14 cellular contexts compared by ENCODE assay signal in the genomic region with DNA sequence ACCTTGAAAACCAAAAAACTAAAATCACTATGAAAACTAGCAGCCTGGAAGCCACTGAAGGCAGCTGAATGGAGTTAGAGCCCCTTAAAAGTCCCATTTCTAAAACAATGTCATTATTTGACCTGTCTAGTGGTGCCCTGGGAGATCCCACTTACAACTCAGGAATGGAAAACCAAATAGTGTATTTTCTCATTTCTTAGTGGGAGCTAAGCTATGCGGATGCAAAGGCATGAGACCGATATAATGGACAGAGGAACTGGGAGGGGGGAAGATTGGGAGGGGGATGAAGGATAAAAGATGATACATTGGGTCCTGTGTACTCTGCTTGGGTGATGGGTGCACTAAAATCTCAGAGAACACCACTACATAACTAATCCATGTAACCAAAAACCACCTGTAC. TPM values are rescaled to one million over a fixed set of nuclear protein-coding genes. Genes with fewer than 3 reads are reported as not detected.
A peak's percentile ranks its signal among the peaks of the same experiment; 100 is the strongest.
DNase-seq lines count a peak whose midpoint lies in the region; ATAC-seq and TF ChIP-seq lines count a peak whose summit lies in the region.
"Had no signal": no experiment of that assay in that cellular context is flagged by ENCODE, and none has a peak within 500 bp of the region (broad histone marks: within the 10 kb centered on the region; RNA-seq: fewer than 3 reads in every experiment).

No MANE protein-coding gene starts in this region.

- H3K9me3 Mint-ChIP-seq in activated naive CD8-positive, alpha-beta T cell treated with anti-CD3 and anti-CD28 coated beads, Interleukin-2, amount 10 ng/mL, durations not matched to agents 7 days and 5 days = peaks cover 8% of the 10 kb centered on the region
- peaks cover 4 to 72% (median 20%) of the 10 kb centered on the region in 11 donors for H3K9me3 Mint-ChIP-seq in naive thymus-derived CD4-positive, alpha-beta T cell
- peaks cover 29% of the 10 kb centered on the region for H3K9me3 Mint-ChIP-seq in HFFc6

- DNase-seq in right cardiac atrium (no peak), left ventricle myocardium superior (no peak), NCI-H524 treated with DMSO at 0.1 percent for 48 hours (lab: John Stamatoyannopoulos, UW) (no peak), DMS79 (lab: John Stamatoyannopoulos, UW) (no peak), HFFc6 (no peak)
- no peak for DNase-seq in activated naive CD8-positive, alpha-beta T cell treated with anti-CD3 and anti-CD28 coated beads, Interleukin-2, amount 10 ng/mL, durations not matched to agents 7 days and 5 days
- DNase-seq in naive thymus-derived CD4-positive, alpha-beta T cell = no peak
- DNase-seq: DMS79 treated with DMSO at 0.1 percent for 48 hours; dorsolateral prefrontal cortex; H7; mammary epithelial cell; NCI-H1417; stimulated activated naive CD4-positive, alpha-beta T cell treated with Interleukin-2 at 50 U/mL for 16 hours had no signal

- no peaks in the 10 kb centered on the region for H3K27me3 ChIP-seq in right cardiac atrium (ENCODE audit: control insufficient read depth, insufficient read depth)
- no peaks in the 10 kb centered on the region for H3K27me3 ChIP-seq in naive thymus-derived CD4-positive, alpha-beta T cell (ENCODE audit: control insufficient read depth in 2 of 2, insufficient read depth in 2 of 2, low read length in 2 of 2)
- H3K27me3 ChIP-seq: SJSA1 had no signal

- ATAC-seq in right cardiac atrium (no peak), left ventricle myocardium superior (no peak)
- no peak for ATAC-seq in activated naive CD8-positive, alpha-beta T cell treated with anti-CD3 and anti-CD28 coated beads, Interleukin-2, amount 10 ng/mL, durations not matched to agents 7 days and 5 days (ENCODE audit: low read depth)
- ATAC-seq in naive thymus-derived CD4-positive, alpha-beta T cell = no peak

- H3K27ac ChIP-seq in right cardiac atrium (ENCODE audit: low read length) = peak overlapping the region; percentile 20
- peak overlapping the region; percentile 71 for H3K27ac ChIP-seq in naive thymus-derived CD4-positive, alpha-beta T cell (ENCODE audit: low read depth, low read length)
- H3K27ac ChIP-seq: SJSA1 had no signal

- H3K27me3 Mint-ChIP-seq in activated naive CD8-positive, alpha-beta T cell treated with anti-CD3 and anti-CD28 coated beads, Interleukin-2, amount 10 ng/mL, durations not matched to agents 7 days and 5 days = no peaks in the 10 kb centered on the region
- no peaks in the 10 kb centered on the region for H3K27me3 Mint-ChIP-seq in naive thymus-derived CD4-positive, alpha-beta T cell
- H3K27me3 Mint-ChIP-seq in HFFc6 (ENCODE audit: insufficient read depth) = no peaks in the 10 kb centered on the region; the same call in 1 of the 2 replicates

- intact Hi-C loops in right cardiac atrium (cut with DNase I) (loop anchor here in 1 of 4 donors (2.0 kb wide), 2 partner anchors 45 to 61 kb away; a partner anchor contains a TSS), left ventricle myocardium superior (cut with micrococcal nuclease) (no loop called here)
- intact Hi-C loops in naive thymus-derived CD4-positive, alpha-beta T cell (cut with micrococcal nuclease) = loop anchor here (1.0 to 2.0 kb wide), 7 partner anchors 7 to 225 kb away; a partner anchor contains a TSS

- H3K27ac Mint-ChIP-seq in activated naive CD8-positive, alpha-beta T cell treated with anti-CD3 and anti-CD28 coated beads, Interleukin-2, amount 10 ng/mL, durations not matched to agents 7 days and 5 days = peak overlapping the region; percentile 87
- H3K27ac Mint-ChIP-seq in naive thymus-derived CD4-positive, alpha-beta T cell = peak overlapping the region; percentile 82 to 98 (median 94)
- no peak overlapping the region for H3K27ac Mint-ChIP-seq in HFFc6

- no peaks in the 10 kb centered on the region for H3K9me3 ChIP-seq in right cardiac atrium (ENCODE audit: control insufficient read depth, low read length)
- no peaks in the 10 kb centered on the region for H3K9me3 ChIP-seq in naive thymus-derived CD4-positive, alpha-beta T cell (ENCODE audit: control insufficient read depth in 2 of 3, low read length in 3 of 3)
- H3K9me3 ChIP-seq: SJSA1 had no signal

- no peak overlapping the region for H3K4me3 ChIP-seq in right cardiac atrium (ENCODE audit: low read length)
- no peak overlapping the region for H3K4me3 ChIP-seq in naive thymus-derived CD4-positive, alpha-beta T cell (ENCODE audit: low read length)
- H3K4me3 ChIP-seq: SJSA1 had no signal

- peak overlapping the region; percentile 23 for H3K4me3 Mint-ChIP-seq in activated naive CD8-positive, alpha-beta T cell treated with anti-CD3 and anti-CD28 coated beads, Interleukin-2, amount 10 ng/mL, durations not matched to agents 7 days and 5 days
- peak overlapping the region in 9 of 10 donors; percentile 34 to 93 (median 76) for H3K4me3 Mint-ChIP-seq in naive thymus-derived CD4-positive, alpha-beta T cell
- H3K4me3 Mint-ChIP-seq in HFFc6 = no peak overlapping the region

- H3K4me1 ChIP-seq in right cardiac atrium (ENCODE audit: control insufficient read depth, insufficient read depth, low read length) = no peaks in the 10 kb centered on the region
- peaks cover 38 to 52% of the 10 kb centered on the region in 2 donors for H3K4me1 ChIP-seq in naive thymus-derived CD4-positive, alpha-beta T cell (ENCODE audit: control insufficient read depth in 2 of 2, insufficient read depth in 2 of 2, low read length in 2 of 2)
- H3K4me1 ChIP-seq: SJSA1 had no signal

- H3K4me1 Mint-ChIP-seq in activated naive CD8-positive, alpha-beta T cell treated with anti-CD3 and anti-CD28 coated beads, Interleukin-2, amount 10 ng/mL, durations not matched to agents 7 days and 5 days = peaks cover 55% of the 10 kb centered on the region
- H3K4me1 Mint-ChIP-seq in naive thymus-derived CD4-positive, alpha-beta T cell = peaks cover 43 to 88% (median 78%) of the 10 kb centered on the region in 7 donors
- no peaks in the 10 kb centered on the region for H3K4me1 Mint-ChIP-seq in HFFc6 (ENCODE audit: low read depth)

- 54% methylated on average over 2 of the region's 2 CpGs for WGBS in right cardiac atrium

- peaks cover 44% of the 10 kb centered on the region for H3K36me3 Mint-ChIP-seq in activated naive CD8-positive, alpha-beta T cell treated with anti-CD3 and anti-CD28 coated beads, Interleukin-2, amount 10 ng/mL, durations not matched to agents 7 days and 5 days
- peaks cover 11 to 62% (median 20%) of the 10 kb centered on the region in 5 donors for H3K36me3 Mint-ChIP-seq in naive thymus-derived CD4-positive, alpha-beta T cell
- H3K36me3 Mint-ChIP-seq in HFFc6 (ENCODE audit: low read depth) = 0 out of 2 replicates have a peak, but pooled peaks cover 4% of the 10 kb centered on the region

- TF ChIP-seq CTCF in HFFc6 (IDR thresholded peaks at IDR 0.05) = no peak

- CTCF ChIA-PET in naive thymus-derived CD4-positive, alpha-beta T cell (lab: Charles Lee) = interaction anchor here (1.2 kb wide), 1 partner anchor 10 kb away, joined by 4 read pairs; a partner anchor contains a TSS

- no peaks in the 10 kb centered on the region for H3K36me3 ChIP-seq in naive thymus-derived CD4-positive, alpha-beta T cell (ENCODE audit: control insufficient read depth in 2 of 3, insufficient read depth in 3 of 3, low read length in 3 of 3)
- H3K36me3 ChIP-seq: SJSA1 had no signal

- POLR2A ChIA-PET in activated naive CD8-positive, alpha-beta T cell treated with anti-CD3 and anti-CD28 coated beads, Interleukin-2, amount 10 ng/mL, durations not matched to agents 7 days and 5 days (lab: Charles Lee) = no interaction called here
- POLR2A ChIA-PET in naive thymus-derived CD4-positive, alpha-beta T cell (lab: Charles Lee) = interaction anchor here (0.6 to 5.7 kb wide), 23 partner anchors 8 to 225 kb away, joined by 3 to 50 read pairs (median 4); a partner anchor contains a TSS

RNA-seq across cellular contexts. Expression of a gene that starts 9.8 kb away (rescaled TPM):
- total RNA-seq in right cardiac atrium = 1 to 10 TPM; 4.5 to 8.3 (median 6.5) TPM
- 4.1 TPM for polyA plus RNA-seq in right cardiac atrium
- total RNA-seq in left ventricle myocardium superior = 6.9 TPM
- total RNA-seq in activated naive CD8-positive, alpha-beta T cell treated with anti-CD3 and anti-CD28 coated beads, Interleukin-2, amount 10 ng/mL, durations not matched to agents 7 days and 5 days = 100 to 1,000 TPM; 139 to 140 TPM
- total RNA-seq in naive thymus-derived CD4-positive, alpha-beta T cell = 100 to 1,000 TPM in 3 of 5 experiments, 10 to 100 TPM in 2; 79.4 to 286 (median 122) TPM
- polyA plus RNA-seq in naive thymus-derived CD4-positive, alpha-beta T cell = 100 to 1,000 TPM; 150 to 153 TPM
- not detected for total RNA-seq in HFFc6 (2021; fragmentation: NEBNext Ultra II Directional; extraction: Animal tissue kit (Norgen Biotek cat#: 25700))
- total RNA-seq: H7 had no signal

RNA-seq across cellular contexts. Expression of a gene that starts 40.7 kb away (rescaled TPM):
- total RNA-seq in right cardiac atrium (1 to 10 TPM; 3.3 to 6.7 (median 4.5) TPM), left ventricle myocardium superior (6.7 TPM)
- polyA plus RNA-seq in right cardiac atrium = 7.8 TPM
- 10 to 100 TPM; 42.1 to 43.0 TPM for total RNA-seq in activated naive CD8-positive, alpha-beta T cell treated with anti-CD3 and anti-CD28 coated beads, Interleukin-2, amount 10 ng/mL, durations not matched to agents 7 days and 5 days
- total RNA-seq in naive thymus-derived CD4-positive, alpha-beta T cell = 100 to 1,000 TPM in 2 of 5 experiments, 10 to 100 TPM in 3; 23.3 to 124 (median 32.6) TPM
- polyA plus RNA-seq in naive thymus-derived CD4-positive, alpha-beta T cell = 100 to 1,000 TPM in 1 of 2 donors, 10 to 100 TPM in 1; 75.4 to 104 TPM
- not detected for total RNA-seq in HFFc6 (2021; fragmentation: NEBNext Ultra II Directional; extraction: Animal tissue kit (Norgen Biotek cat#: 25700))
- total RNA-seq: H7, mammary epithelial cell, SJSA1 had no signal
- polyA plus RNA-seq: mammary epithelial cell had no signal

RNA-seq across cellular contexts. Expression of a gene that starts 43.5 kb away (rescaled TPM):
- total RNA-seq in right cardiac atrium (10 to 100 TPM; 22.1 to 29.1 (median 22.9) TPM), left ventricle myocardium superior (31.5 TPM)
- polyA plus RNA-seq in right cardiac atrium = 14.6 TPM
- 100 to 1,000 TPM; 124 to 130 TPM for total RNA-seq in activated naive CD8-positive, alpha-beta T cell treated with anti-CD3 and anti-CD28 coated beads, Interleukin-2, amount 10 ng/mL, durations not matched to agents 7 days and 5 days
- total RNA-seq in naive thymus-derived CD4-positive, alpha-beta T cell = 100 to 1,000 TPM in 3 of 5 experiments, 10 to 100 TPM in 2; 40.3 to 173 (median 152) TPM
- 100 to 1,000 TPM; 130 to 188 TPM for polyA plus RNA-seq in naive thymus-derived CD4-positive, alpha-beta T cell
- total RNA-seq in HFFc6 (2021; fragmentation: NEBNext Ultra II Directional; extraction: Animal tissue kit (Norgen Biotek cat#: 25700)) = not detected
- total RNA-seq: H7, mammary epithelial cell, SJSA1 had no signal
- polyA plus RNA-seq: mammary epithelial cell had no signal

Comparison
In these comparisons a context has a peak if more than half of its experiments do, and no peak if none do; other contexts are left out.
1. RNA of a gene that starts 9.8 kb away (total RNA-seq): 139 to 140 TPM in activated naive CD8-positive, alpha-beta T cell treated with anti-CD3 and anti-CD28 coated beads, Interleukin-2, amount 10 ng/mL, durations not matched to agents 7 days and 5 days and 79.4 to 286 TPM in naive thymus-derived CD4-positive, alpha-beta T cell; 4.5 to 8.3 TPM in right cardiac atrium, 6.9 TPM in left ventricle myocardium superior (single experiment) and not detected in HFFc6; every median in the first group is over 4 times any median in the second.
2. RNA of a gene that starts 43.5 kb away (total RNA-seq): 40.3 to 173 TPM in naive thymus-derived CD4-positive, alpha-beta T cell, 124 to 130 TPM in activated naive CD8-positive, alpha-beta T cell treated with anti-CD3 and anti-CD28 coated beads, Interleukin-2, amount 10 ng/mL, durations not matched to agents 7 days and 5 days, 31.5 TPM in left ventricle myocardium superior (single experiment) and 22.1 to 29.1 TPM in right cardiac atrium; not detected in HFFc6; every median in the first group is over 10 times any median in the second.